8 cellular contexts compared by ENCODE assay signal in genomic region chr18:30970201-30970816, GRCh38.
DNase-seq lines count a peak whose midpoint lies in the region; ATAC-seq and TF ChIP-seq lines count a peak whose summit lies in the region.

No MANE protein-coding gene starts in this region.

- no peak overlapping the region for H4K8ac ChIP-seq in mesenchymal stem cell (ENCODE audit: low read length)

- H3K4me1 ChIP-seq in mesenchymal stem cell (ENCODE audit: control insufficient read depth, insufficient read depth, low read depth, low read length) = no peaks in the 10 kb centered on the region

- H3K4ac ChIP-seq in mesenchymal stem cell (ENCODE audit: low read depth in 1 of 2, low read length in 2 of 2) = no peak overlapping the region

- H3K23ac ChIP-seq in mesenchymal stem cell (ENCODE audit: low read length in 2 of 2) = no peak overlapping the region

- no peak overlapping the region for H3K4me3 ChIP-seq in astrocyte of the cerebellum (ENCODE audit: low read depth, low read length)
- no peak overlapping the region for H3K4me3 ChIP-seq in mesenchymal stem cell (ENCODE audit: insufficient read depth in 1 of 2, low read depth in 1 of 2, low read length in 2 of 2)
- no peak overlapping the region for H3K4me3 ChIP-seq in H7 (ENCODE audit: insufficient read depth, low read depth, low read length)

- ATAC-seq in HG03460 (IDR thresholded peaks at IDR 0.05; ENCODE audit: unreplicated experiment) (no peak), HG02938 (IDR thresholded peaks at IDR 0.05; ENCODE audit: unreplicated experiment) (no peak)

- 57% methylated on average over 1 of the region's 7 CpGs for WGBS in mesenchymal stem cell

- H2AK5ac ChIP-seq in mesenchymal stem cell (ENCODE audit: low read length, severe bottlenecking) = no peak overlapping the region

- DNase-seq in GM10266 (ENCODE audit: extremely low spot score) (no peak), NCI-H1417 (lab: John Stamatoyannopoulos, UW) (peak; percentile 23 to 84 (median 39)), astrocyte of the cerebellum (ENCODE audit: low read depth) (peak; percentile 22), mesenchymal stem cell (peak; percentile 26), H7 (no peak)
- DNase-seq in stimulated activated CD4-positive, alpha-beta T cell treated with anti-CD3 and anti-CD28 coated beads, Interleukin-2, amount 100 ng/mL, for 24 hours = no peak

- no peaks in the 10 kb centered on the region for H3K36me3 ChIP-seq in mesenchymal stem cell (ENCODE audit: control insufficient read depth in 1 of 2, insufficient read depth in 2 of 2, low read depth in 1 of 2, low read length in 2 of 2)
- no peaks in the 10 kb centered on the region for H3K36me3 ChIP-seq in H7 (replicated peaks; ENCODE audit: control insufficient read depth, insufficient read depth, low read length)

- H2BK15ac ChIP-seq in mesenchymal stem cell (ENCODE audit: low read depth, poor library complexity, severe bottlenecking) = no peak overlapping the region

- peak overlapping the region; percentile 39 for H3K4me2 ChIP-seq in mesenchymal stem cell (ENCODE audit: low read length, poor library complexity, severe bottlenecking)

- no peak overlapping the region for H3K27ac ChIP-seq in mesenchymal stem cell (ENCODE audit: low read length, poor library complexity, severe bottlenecking)

- no peaks in the 10 kb centered on the region for H3K9me3 ChIP-seq in mesenchymal stem cell (ENCODE audit: control insufficient read depth, low read length)

- no peak overlapping the region for H4K91ac ChIP-seq in mesenchymal stem cell (ENCODE audit: low read length)

- H3K18ac ChIP-seq in mesenchymal stem cell (ENCODE audit: low read depth in 1 of 2, low read length in 2 of 2) = no peak overlapping the region

- H2AFZ ChIP-seq in mesenchymal stem cell (ENCODE audit: low read depth, low read length) = no peak overlapping the region

- no peak overlapping the region for H3K14ac ChIP-seq in mesenchymal stem cell (ENCODE audit: low read length in 2 of 2)

- no peaks in the 10 kb centered on the region for H3K79me1 ChIP-seq in mesenchymal stem cell (replicated peaks; ENCODE audit: low read length, poor library complexity, severe bottlenecking)

- no peak overlapping the region for H2BK5ac ChIP-seq in mesenchymal stem cell (ENCODE audit: low read depth, low read length, poor library complexity, severe bottlenecking)

- H3K27me3 ChIP-seq in mesenchymal stem cell (ENCODE audit: control insufficient read depth in 1 of 2, insufficient read depth in 1 of 2, low read length in 2 of 2) (no peaks in the 10 kb centered on the region), H7 (ENCODE audit: control insufficient read depth, insufficient read depth, low read length) (no peaks in the 10 kb centered on the region)

- peak; percentile 48 for TF ChIP-seq CTCF in GM10266 (IDR thresholded peaks at IDR 0.05; ENCODE audit: control insufficient read depth, insufficient read depth, low read depth, missing control alignments)
- peak; percentile 14 for TF ChIP-seq CTCF in astrocyte of the cerebellum (IDR thresholded peaks at IDR 0.05; ENCODE audit: low read depth, low read length, missing control alignments)

- H2BK12ac ChIP-seq in mesenchymal stem cell (ENCODE audit: low read length in 2 of 2) = no peak overlapping the region

- no peak overlapping the region for H3K9ac ChIP-seq in mesenchymal stem cell (ENCODE audit: low read length)

- in situ Hi-C loops in astrocyte of the cerebellum (cut with HindIII; ENCODE audit: low sequenced_read_pairs) = no loop called here

- no peak overlapping the region for H2BK120ac ChIP-seq in mesenchymal stem cell (ENCODE audit: low read depth, low read length)

Comparison
In these comparisons a context has a peak if more than half of its experiments do, and no peak if none do; other contexts are left out.
1. DNase-seq: peak in NCI-H1417 (3 of 3), astrocyte of the cerebellum (single experiment) and mesenchymal stem cell (single experiment); none in GM10266 (single experiment), H7 (single experiment) and stimulated activated CD4-positive, alpha-beta T cell treated with anti-CD3 and anti-CD28 coated beads, Interleukin-2, amount 100 ng/mL, for 24 hours (0 of 2).